Comparison of ENCODE assay signal across 9 cellular contexts in genomic region chr17:10846636-10847035, GRCh38. TPM values are rescaled to one million over a fixed set of nuclear protein-coding genes. Genes with fewer than 3 reads are reported as not detected.
"Had no signal": no experiment of that assay in that cellular context is flagged by ENCODE, and none has a peak within 500 bp of the region (broad histone marks: within the 10 kb centered on the region; RNA-seq: fewer than 3 reads in every experiment).

No MANE protein-coding gene starts in this region.

RNA-seq across cellular contexts. Expression of gene PIRT, which starts 8.7 kb away (rescaled TPM):
- total RNA-seq: LHCN-M2, MCF 10A, NCI-H460, OCI-LY7, PC-9, Right ventricle myocardium inferior, RPMI7951, SJCRH30, SK-MEL-5 had no signal

RNA-seq across cellular contexts. Expression of gene TMEM238L, which starts 42.7 kb away (rescaled TPM):
- total RNA-seq: LHCN-M2, MCF 10A, NCI-H460, OCI-LY7, PC-9, Right ventricle myocardium inferior, RPMI7951, SJCRH30, SK-MEL-5 had no signal
